ENCODE assay signal across 9 cellular contexts in the genomic region with DNA sequence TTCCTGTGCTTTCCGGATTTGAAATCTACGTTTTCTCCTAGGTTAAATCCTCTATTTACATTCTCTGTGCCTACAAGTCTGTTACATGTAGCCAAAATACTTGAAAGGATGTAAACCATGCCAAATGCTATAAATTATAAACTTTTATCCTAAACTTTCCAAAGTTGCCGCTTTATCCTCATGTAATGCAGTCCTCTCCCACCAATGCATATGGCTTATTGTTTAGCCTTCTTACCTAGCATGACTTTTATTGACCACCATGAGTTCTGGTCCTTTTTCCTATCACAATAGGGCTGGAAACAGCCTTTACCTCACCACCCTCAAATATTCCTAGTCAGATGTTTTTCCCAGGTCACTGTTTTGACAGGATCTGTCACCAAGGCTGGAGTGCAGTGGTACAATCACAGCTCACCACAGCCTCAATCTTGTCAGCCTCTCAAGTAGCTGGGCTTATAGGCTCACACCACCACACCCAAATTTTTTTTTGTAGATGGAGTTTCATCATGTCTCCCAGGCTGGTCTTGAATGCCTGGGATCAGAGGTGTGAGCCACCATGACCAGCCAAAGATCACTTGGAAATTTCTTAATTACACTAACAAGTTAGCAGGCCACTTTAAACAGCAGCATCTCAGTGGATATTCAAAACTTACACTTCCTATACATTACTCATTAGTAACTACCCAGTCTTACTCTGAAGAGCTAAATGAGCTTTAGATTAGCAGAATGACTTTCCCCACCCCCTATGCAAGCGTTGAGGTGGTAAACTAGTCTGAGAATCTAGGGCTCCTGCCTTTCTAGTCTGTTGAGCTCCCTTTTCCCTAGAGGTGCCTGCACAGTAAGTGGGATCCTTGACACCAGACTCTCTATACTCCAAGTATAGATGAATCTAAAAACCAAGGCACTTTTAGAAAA. TPM values are rescaled to one million over a fixed set of nuclear protein-coding genes. Genes with fewer than 3 reads are reported as not detected.
DNase-seq lines count a peak whose midpoint lies in the region; ATAC-seq lines count a peak whose summit lies in the region.
"Had no signal": no experiment of that assay in that cellular context is flagged by ENCODE, and none has a peak within 500 bp of the region (broad histone marks: within the 10 kb centered on the region; RNA-seq: fewer than 3 reads in every experiment).

No MANE protein-coding gene starts in this region.

- peak overlapping the region in 1 of 4 donors; percentile 81 for H3K4me3 Mint-ChIP-seq in IgD-negative memory B cell
- H3K4me3 Mint-ChIP-seq in activated CD4-positive, alpha-beta memory T cell treated with anti-CD3 and anti-CD28 coated beads, Interleukin-2, amount 10 ng/mL, durations not matched to agents 7 days and 5 days: peak overlapping the region; percentile 37
- peak overlapping the region in 8 of 10 donors; percentile 4 to 42 (median 24) for H3K4me3 Mint-ChIP-seq in naive thymus-derived CD4-positive, alpha-beta T cell

- peak overlapping the region; percentile 34 for H3K27ac ChIP-seq in naive thymus-derived CD4-positive, alpha-beta T cell (ENCODE audit: low read depth, low read length)
- H3K27ac ChIP-seq: breast epithelium had no signal

- no peaks in the 10 kb centered on the region for H3K27me3 ChIP-seq in naive thymus-derived CD4-positive, alpha-beta T cell (ENCODE audit: control insufficient read depth in 2 of 2, insufficient read depth in 2 of 2, low read length in 2 of 2)
- H3K27me3 ChIP-seq: breast epithelium had no signal

- H3K27ac Mint-ChIP-seq in IgD-negative memory B cell: peak overlapping the region; percentile 0 to 75 (median 28)
- H3K27ac Mint-ChIP-seq in activated CD4-positive, alpha-beta memory T cell treated with anti-CD3 and anti-CD28 coated beads, Interleukin-2, amount 10 ng/mL, durations not matched to agents 7 days and 5 days: peak overlapping the region; percentile 17
- H3K27ac Mint-ChIP-seq in naive thymus-derived CD4-positive, alpha-beta T cell: peak overlapping the region in 8 of 9 donors; percentile 71 to 93 (median 80)

- peaks cover 18 to 23% (median 22%) of the 10 kb centered on the region in 3 donors for H3K4me1 Mint-ChIP-seq in IgD-negative memory B cell
- H3K4me1 Mint-ChIP-seq in activated CD4-positive, alpha-beta memory T cell treated with anti-CD3 and anti-CD28 coated beads, Interleukin-2, amount 10 ng/mL, durations not matched to agents 7 days and 5 days: peaks cover 35% of the 10 kb centered on the region
- peaks cover 21 to 43% (median 41%) of the 10 kb centered on the region in 7 donors for H3K4me1 Mint-ChIP-seq in naive thymus-derived CD4-positive, alpha-beta T cell

- H3K9me3 Mint-ChIP-seq in IgD-negative memory B cell: no peaks in the 10 kb centered on the region
- H3K9me3 Mint-ChIP-seq in activated CD4-positive, alpha-beta memory T cell treated with anti-CD3 and anti-CD28 coated beads, Interleukin-2, amount 10 ng/mL, durations not matched to agents 7 days and 5 days: no peaks in the 10 kb centered on the region
- H3K9me3 Mint-ChIP-seq in naive thymus-derived CD4-positive, alpha-beta T cell: peaks cover 0 to 5% (median 0%) of the 10 kb centered on the region in 11 donors

- POLR2A ChIA-PET in activated CD4-positive, alpha-beta memory T cell treated with anti-CD3 and anti-CD28 coated beads, Interleukin-2, amount 10 ng/mL, durations not matched to agents 7 days and 5 days (lab: Charles Lee): interaction anchor here (0.6 to 6.7 kb wide), 15 partner anchors 10 to 210 kb away, joined by 3 to 74 read pairs (median 4); partner anchors contain the start of genes C1QL4, DHH, LMBR1L and RHEBL1
- POLR2A ChIA-PET in naive thymus-derived CD4-positive, alpha-beta T cell (lab: Charles Lee): interaction anchor here (0.8 to 1.0 kb wide), 3 partner anchors 10 to 16 kb away, joined by 3 read pairs; partner anchors contain the start of gene LMBR1L

- H3K36me3 Mint-ChIP-seq in IgD-negative memory B cell: peaks cover 8% of the 10 kb centered on the region
- peaks cover 50% of the 10 kb centered on the region for H3K36me3 Mint-ChIP-seq in activated CD4-positive, alpha-beta memory T cell treated with anti-CD3 and anti-CD28 coated beads, Interleukin-2, amount 10 ng/mL, durations not matched to agents 7 days and 5 days (ENCODE audit: low read depth)
- H3K36me3 Mint-ChIP-seq in naive thymus-derived CD4-positive, alpha-beta T cell: peaks cover 0 to 36% (median 21%) of the 10 kb centered on the region in 5 donors

- intact Hi-C loops in naive thymus-derived CD4-positive, alpha-beta T cell (cut with micrococcal nuclease): no loop called here
- intact Hi-C loops in left ventricle myocardium superior (cut with micrococcal nuclease): no loop called here

- DNase-seq in NCI-H82 (lab: John Stamatoyannopoulos, UW) (peak; percentile 62), NCI-H82 treated with DMSO at 0.1 percent for 48 hours (lab: John Stamatoyannopoulos, UW; ENCODE audit: unreplicated experiment) (no peak), NCI-H345 (lab: John Stamatoyannopoulos, UW) (no peak), left ventricle myocardium superior (no peak), NCI-H2107 treated with DMSO at 0.1 percent for 48 hours (lab: John Stamatoyannopoulos, UW; ENCODE audit: unreplicated experiment) (no peak)
- no peak for DNase-seq in activated CD4-positive, alpha-beta memory T cell treated with anti-CD3 and anti-CD28 coated beads, Interleukin-2, amount 10 ng/mL, durations not matched to agents 7 days and 5 days
- no peak for DNase-seq in naive thymus-derived CD4-positive, alpha-beta T cell

- H3K4me3 ChIP-seq in naive thymus-derived CD4-positive, alpha-beta T cell (ENCODE audit: low read length): no peak overlapping the region
- H3K4me3 ChIP-seq: breast epithelium had no signal

- CTCF ChIA-PET in activated CD4-positive, alpha-beta memory T cell treated with anti-CD3 and anti-CD28 coated beads, Interleukin-2, amount 10 ng/mL, durations not matched to agents 7 days and 5 days (lab: Charles Lee): interaction anchor here (0.8 to 1.2 kb wide), 4 partner anchors 7 to 61 kb away, joined by 3 read pairs; partner anchors contain the start of genes LMBR1L and RHEBL1
- CTCF ChIA-PET in naive thymus-derived CD4-positive, alpha-beta T cell (lab: Charles Lee): interaction anchor here (0.7 to 1.1 kb wide), 3 partner anchors 39 to 72 kb away, joined by 3 to 7 read pairs (median 3); no protein-coding TSS in a partner anchor

- H3K36me3 ChIP-seq in naive thymus-derived CD4-positive, alpha-beta T cell (ENCODE audit: control insufficient read depth in 2 of 3, insufficient read depth in 3 of 3, low read length in 3 of 3): peaks cover 14 to 33% (median 16%) of the 10 kb centered on the region in 3 experiments
- H3K36me3 ChIP-seq: breast epithelium had no signal

- no peaks in the 10 kb centered on the region for H3K9me3 ChIP-seq in naive thymus-derived CD4-positive, alpha-beta T cell (ENCODE audit: control insufficient read depth in 2 of 3, low read length in 3 of 3)
- H3K9me3 ChIP-seq: breast epithelium had no signal

- H3K4me1 ChIP-seq in naive thymus-derived CD4-positive, alpha-beta T cell (ENCODE audit: control insufficient read depth in 2 of 2, insufficient read depth in 2 of 2, low read length in 2 of 2): peaks cover 20 to 24% of the 10 kb centered on the region in 2 donors

- ATAC-seq in naive thymus-derived CD4-positive, alpha-beta T cell: no peak
- no peak for ATAC-seq in left ventricle myocardium superior

- no peaks in the 10 kb centered on the region for H3K27me3 Mint-ChIP-seq in IgD-negative memory B cell
- H3K27me3 Mint-ChIP-seq in activated CD4-positive, alpha-beta memory T cell treated with anti-CD3 and anti-CD28 coated beads, Interleukin-2, amount 10 ng/mL, durations not matched to agents 7 days and 5 days: no peaks in the 10 kb centered on the region
- H3K27me3 Mint-ChIP-seq in naive thymus-derived CD4-positive, alpha-beta T cell: peaks cover 0 to 7% (median 0%) of the 10 kb centered on the region in 5 donors

RNA-seq across cellular contexts. Expression of gene TUBA1B, which starts 4.1 kb away (rescaled TPM):
- 396 TPM for polyA plus RNA-seq in IgD-negative memory B cell
- 1,000 to 10,000 TPM; 1,691 to 1,705 TPM for total RNA-seq in activated CD4-positive, alpha-beta memory T cell treated with anti-CD3 and anti-CD28 coated beads, Interleukin-2, amount 10 ng/mL, durations not matched to agents 7 days and 5 days
- 1,000 to 10,000 TPM in 1 of 5 experiments, 100 to 1,000 TPM in 4; 124 to 1,463 (median 279) TPM for total RNA-seq in naive thymus-derived CD4-positive, alpha-beta T cell
- 100 to 1,000 TPM; 473 to 648 TPM for polyA plus RNA-seq in naive thymus-derived CD4-positive, alpha-beta T cell
- 329 TPM for total RNA-seq in left ventricle myocardium superior

RNA-seq across cellular contexts. Expression of gene LMBR1L, which starts 16.5 kb away (rescaled TPM):
- polyA plus RNA-seq in IgD-negative memory B cell: 37.3 TPM
- total RNA-seq in activated CD4-positive, alpha-beta memory T cell treated with anti-CD3 and anti-CD28 coated beads, Interleukin-2, amount 10 ng/mL, durations not matched to agents 7 days and 5 days: 10 to 100 TPM; 82.8 to 85.3 TPM
- 100 to 1,000 TPM in 4 of 5 experiments, 10 to 100 TPM in 1; 67.4 to 328 (median 263) TPM for total RNA-seq in naive thymus-derived CD4-positive, alpha-beta T cell
- 10 to 100 TPM; 40.7 to 58.6 TPM for polyA plus RNA-seq in naive thymus-derived CD4-positive, alpha-beta T cell
- 30.7 TPM for total RNA-seq in left ventricle myocardium superior

RNA-seq across cellular contexts. Expression of gene DHH, which starts 32.5 kb away (rescaled TPM):
- not detected for polyA plus RNA-seq in IgD-negative memory B cell
- total RNA-seq in activated CD4-positive, alpha-beta memory T cell treated with anti-CD3 and anti-CD28 coated beads, Interleukin-2, amount 10 ng/mL, durations not matched to agents 7 days and 5 days: under 1 TPM; 0.08 to 0.20 TPM
- total RNA-seq in naive thymus-derived CD4-positive, alpha-beta T cell: under 1 TPM; 0.24 to 0.91 (median 0.76) TPM
- polyA plus RNA-seq in naive thymus-derived CD4-positive, alpha-beta T cell: not detected
- total RNA-seq in left ventricle myocardium superior: 0.52 TPM

RNA-seq across cellular contexts. Expression of gene RHEBL1, which starts 57.3 kb away (rescaled TPM):
- 3.2 TPM for polyA plus RNA-seq in IgD-negative memory B cell
- 10 to 100 TPM; 14.8 to 15.8 TPM for total RNA-seq in activated CD4-positive, alpha-beta memory T cell treated with anti-CD3 and anti-CD28 coated beads, Interleukin-2, amount 10 ng/mL, durations not matched to agents 7 days and 5 days
- 1 to 10 TPM; 1.8 to 9.4 (median 3.3) TPM for total RNA-seq in naive thymus-derived CD4-positive, alpha-beta T cell
- polyA plus RNA-seq in naive thymus-derived CD4-positive, alpha-beta T cell: 1 to 10 TPM; 1.8 to 3.8 TPM
- total RNA-seq in left ventricle myocardium superior: 0.32 TPM

Comparison
In these comparisons a context has a peak if more than half of its experiments do, and no peak if none do; other contexts are left out.
1. H3K27ac Mint-ChIP-seq: peak in every context shown above with its lines; median percentile 80 in naive thymus-derived CD4-positive, alpha-beta T cell; 28 in IgD-negative memory B cell; 17 in activated CD4-positive, alpha-beta memory T cell treated with anti-CD3 and anti-CD28 coated beads, Interleukin-2, amount 10 ng/mL, durations not matched to agents 7 days and 5 days.